ENCODE assay signal across 15 cellular contexts in genomic region chr6:73314577-73315492, GRCh38. TPM values are rescaled to one million over a fixed set of nuclear protein-coding genes. Genes with fewer than 3 reads are reported as not detected.
DNase-seq lines count a peak whose midpoint lies in the region; ATAC-seq and TF ChIP-seq lines count a peak whose summit lies in the region.
"Had no signal": no experiment of that assay in that cellular context is flagged by ENCODE, and none has a peak within 500 bp of the region (broad histone marks: within the 10 kb centered on the region; RNA-seq: fewer than 3 reads in every experiment).

No MANE protein-coding gene starts in this region.

- intact Hi-C loops in adrenal gland (cut with DNase I) = no loop called here

- no peaks in the 10 kb centered on the region for H3K79me1 ChIP-seq in neuronal stem cell (ENCODE audit: low read depth, low read length)

- H3K27me3 ChIP-seq in HUES48 (ENCODE audit: control insufficient read depth, insufficient read depth, low read length) (no peaks in the 10 kb centered on the region; the same call in 1 of the 2 replicates), neuronal stem cell (ENCODE audit: control insufficient read depth in 3 of 3, insufficient read depth in 3 of 3, low read depth in 1 of 3, low read length in 3 of 3) (peaks cover 0 to 4% (median 0%) of the 10 kb centered on the region in 3 experiments), adrenal gland (peaks cover 22% of the 10 kb centered on the region), tibial nerve (peaks cover 0 to 19% of the 10 kb centered on the region in 2 donors)
- H3K27me3 ChIP-seq: BE2C, body of pancreas had no signal

- H2AK5ac ChIP-seq in neuronal stem cell (ENCODE audit: low read depth, low read length) = no peak overlapping the region

- no peak overlapping the region for H3K9ac ChIP-seq in HUES48 (ENCODE audit: low read depth, low read length)
- H3K9ac ChIP-seq in neuronal stem cell (ENCODE audit: low read depth, low read length, poor library complexity) = no peak overlapping the region

- H3K4me3 ChIP-seq in AG04449 (ENCODE audit: low read depth, low read length) (peak overlapping the region; percentile 33), HUES48 (ENCODE audit: low read depth, low read length) (peak overlapping the region; percentile 17; the same call in 1 of the 2 replicates), epithelial cell of esophagus (ENCODE audit: low read length) (peak overlapping the region; percentile 25), neuronal stem cell (ENCODE audit: low read length in 2 of 2) (no peak overlapping the region), adrenal gland (no peak overlapping the region), tibial nerve (no peak overlapping the region)
- H3K4me3 ChIP-seq: body of pancreas had no signal

- H4K8ac ChIP-seq in neuronal stem cell (ENCODE audit: low read depth, low read length) = no peak overlapping the region

- peak overlapping the region; percentile 94 for H3K14ac ChIP-seq in neuronal stem cell (ENCODE audit: low read length)

- TF ChIP-seq POLR2A in adrenal gland (IDR thresholded peaks at IDR 0.05) (no peak), tibial nerve (IDR thresholded peaks at IDR 0.05) (no peak)

- ATAC-seq in GM19395 (IDR thresholded peaks at IDR 0.05; ENCODE audit: unreplicated experiment) = no peak
- no peak for ATAC-seq in HG02642 (IDR thresholded peaks at IDR 0.05; ENCODE audit: poor library complexity, unreplicated experiment)
- ATAC-seq: body of pancreas had no signal

- no peak overlapping the region for H2BK12ac ChIP-seq in neuronal stem cell (ENCODE audit: low read length)

- H3K9me3 ChIP-seq in HUES48 (ENCODE audit: control insufficient read depth, insufficient read depth, low read length) = peaks cover 7% of the 10 kb centered on the region; the same call in 1 of the 2 replicates
- peaks cover 1 to 5% of the 10 kb centered on the region in 2 donors for H3K9me3 ChIP-seq in neuronal stem cell (replicated peaks in 1 of 2; ENCODE audit: control insufficient read depth in 2 of 2, insufficient read depth in 1 of 2, low read depth in 1 of 2, low read length in 2 of 2)
- H3K9me3 ChIP-seq in adrenal gland (replicated peaks in 1 of 3) = no peaks in the 10 kb centered on the region
- peaks cover 0 to 29% (median 0%) of the 10 kb centered on the region in 4 donors for H3K9me3 ChIP-seq in tibial nerve
- H3K9me3 ChIP-seq: BE2C, body of pancreas had no signal

- H3K4me2 ChIP-seq in neuronal stem cell (ENCODE audit: insufficient read depth, low read length, poor library complexity, severe bottlenecking) = no peak overlapping the region

- no CpG with 5 or more reads among the region's 61 CpGs for WGBS in neuronal stem cell (ENCODE audit: extremely low coverage in 2 of 2, insufficient read length in 2 of 2, insufficient replicate concordance in 1 of 2), 2 donors
- WGBS in adrenal gland, 4 donors = 15 to 20% (median 17%) methylated on average over 41 to 61 of the region's 61 CpGs
- WGBS in tibial nerve, 2 donors = 12 to 18% methylated on average over 48 to 50 of the region's 61 CpGs

- H3K4me1 ChIP-seq in HUES48 (ENCODE audit: control insufficient read depth, insufficient read depth, low read length) = no peaks in the 10 kb centered on the region
- no peaks in the 10 kb centered on the region for H3K4me1 ChIP-seq in neuronal stem cell (ENCODE audit: control insufficient read depth in 2 of 2, insufficient read depth in 1 of 2, low read depth in 1 of 2, low read length in 2 of 2)
- H3K4me1 ChIP-seq in adrenal gland (replicated peaks in 1 of 2) = peaks cover 0 to 8% of the 10 kb centered on the region in 2 donors
- H3K4me1 ChIP-seq in tibial nerve = peaks cover 0 to 15% (median 0%) of the 10 kb centered on the region in 4 donors
- H3K4me1 ChIP-seq: BE2C, body of pancreas had no signal

- no peak overlapping the region for H2BK15ac ChIP-seq in neuronal stem cell (ENCODE audit: low read length)

- H2AFZ ChIP-seq in neuronal stem cell (ENCODE audit: low read length) = no peak overlapping the region

- no peak overlapping the region for H3K4ac ChIP-seq in neuronal stem cell (ENCODE audit: low read length)

- no peak overlapping the region for H4K91ac ChIP-seq in neuronal stem cell (ENCODE audit: low read depth, low read length, poor library complexity)

- TF ChIP-seq CTCF in AG04449 (IDR thresholded peaks at IDR 0.05; ENCODE audit: insufficient read depth, low read length, missing control alignments) (no peak), epithelial cell of esophagus (IDR thresholded peaks at IDR 0.05; ENCODE audit: insufficient read depth, low read depth, low read length, missing control alignments) (no peak), adrenal gland (IDR thresholded peaks at IDR 0.05) (no peak), tibial nerve (IDR thresholded peaks at IDR 0.05) (no peak)

- H3K36me3 ChIP-seq in HUES48 (ENCODE audit: control insufficient read depth, insufficient read depth, low read length) (no peaks in the 10 kb centered on the region), neuronal stem cell (replicated peaks in 1 of 2; ENCODE audit: control insufficient read depth in 2 of 2, insufficient read depth in 2 of 2, low read length in 2 of 2) (no peaks in the 10 kb centered on the region), adrenal gland (replicated peaks in 1 of 2) (no peaks in the 10 kb centered on the region), tibial nerve (no peaks in the 10 kb centered on the region)
- H3K36me3 ChIP-seq: BE2C had no signal

- H2BK120ac ChIP-seq in neuronal stem cell (ENCODE audit: low read depth, low read length) = no peak overlapping the region

- POLR2A ChIA-PET in AG04449 (lab: Yijun Ruan, JAX) = no interaction called here

- no peak overlapping the region for H3K23ac ChIP-seq in neuronal stem cell (ENCODE audit: low read depth, low read length, poor library complexity)

- CTCF ChIA-PET in AG04449 (lab: Yijun Ruan, JAX) = interaction anchor here (0.8 to 4.5 kb wide), 4 partner anchors 12 to 29 kb away, joined by 3 to 28 read pairs (median 4); no protein-coding TSS in a partner anchor

- H3K18ac ChIP-seq in neuronal stem cell (ENCODE audit: low read length) = no peak overlapping the region

- H3K27ac ChIP-seq in HUES48 (ENCODE audit: low read depth, low read length) (no peak overlapping the region), neuronal stem cell (replicated peaks; ENCODE audit: low read length) (no peak overlapping the region), adrenal gland (no peak overlapping the region), tibial nerve (no peak overlapping the region)
- H3K27ac ChIP-seq: body of pancreas had no signal

- DNase-seq in AG04449 (ENCODE audit: low read depth, low spot score) = no peak
- DNase-seq in epithelial cell of esophagus (ENCODE audit: low read depth) = no peak
- no peak for DNase-seq in neuronal stem cell (ENCODE audit: low spot score)
- no peak for DNase-seq in adrenal gland
- no peak for DNase-seq in tibial nerve (ENCODE audit: low spot score in 2 of 2)
- DNase-seq: BE2C, body of pancreas, KG1, NCI-H187, NCI-H69, Right ventricle myocardium superior had no signal

- TF ChIP-seq EP300 in tibial nerve (IDR thresholded peaks at IDR 0.05) = no peak

- H2BK5ac ChIP-seq in neuronal stem cell (ENCODE audit: low read length) = no peak overlapping the region

RNA-seq across cellular contexts. Expression of gene DPPA5, which starts 39.2 kb away (rescaled TPM):
- polyA plus RNA-seq in neuronal stem cell (2013, experiment 1 of 2) = not detected
- not detected for polyA plus RNA-seq in neuronal stem cell (2013, experiment 2 of 2)
- total RNA-seq in adrenal gland (not detected), tibial nerve (not detected)
- polyA plus RNA-seq in adrenal gland = not detected
- total RNA-seq: body of pancreas, Right ventricle myocardium superior, skeletal muscle tissue had no signal

RNA-seq across cellular contexts. Expression of gene KHDC3L, which starts 47.6 kb away (rescaled TPM):
- 0.18 TPM for polyA plus RNA-seq in neuronal stem cell (2013, experiment 1 of 2)
- 0.18 TPM for polyA plus RNA-seq in neuronal stem cell (2013, experiment 2 of 2)
- not detected for total RNA-seq in adrenal gland
- polyA plus RNA-seq in adrenal gland = not detected
- total RNA-seq in tibial nerve = not detected
- total RNA-seq: body of pancreas, Right ventricle myocardium superior, skeletal muscle tissue had no signal

RNA-seq across cellular contexts. Expression of gene KHDC1, which starts 51.8 kb away (rescaled TPM):
- 9.9 TPM for polyA plus RNA-seq in neuronal stem cell (2013, experiment 1 of 2)
- 9.0 TPM for polyA plus RNA-seq in neuronal stem cell (2013, experiment 2 of 2)
- total RNA-seq in adrenal gland (1 to 10 TPM in 1 of 8 donors, under 1 TPM in 6, not detected in 1; 0.25 to 1.5 (median 0.65) TPM), tibial nerve (1 to 10 TPM in 1 of 4 donors, under 1 TPM in 3; 0.42 to 7.4 (median 0.74) TPM)
- polyA plus RNA-seq in adrenal gland = 1 to 10 TPM in 2 of 3 donors, under 1 TPM in 1; 0.33 to 1.0 (median 1.0) TPM

RNA-seq across cellular contexts. Expression of gene OOEP, which starts 54.9 kb away (rescaled TPM):
- not detected for polyA plus RNA-seq in neuronal stem cell (2013, experiment 1 of 2)
- not detected for polyA plus RNA-seq in neuronal stem cell (2013, experiment 2 of 2)
- total RNA-seq in adrenal gland (under 1 TPM in 2 of 8 donors, not detected in 6; 0.74 to 0.90 TPM), tibial nerve (not detected)
- polyA plus RNA-seq in adrenal gland = under 1 TPM in 2 of 3 donors, not detected in 1; 0.13 to 0.26 TPM
- total RNA-seq: body of pancreas, Right ventricle myocardium superior, skeletal muscle tissue had no signal

Comparison
In these comparisons a context has a peak if more than half of its experiments do, and no peak if none do; other contexts are left out.
1. H3K4me3 ChIP-seq: peak in AG04449 (single experiment), HUES48 (single experiment) and epithelial cell of esophagus (single experiment); none in neuronal stem cell (0 of 2), adrenal gland (0 of 4) and tibial nerve (0 of 4).